In genomic region chr3:101466465-101467309, GRCh38 we compare ENCODE assay signal across 1 cellular context.
TF ChIP-seq lines count a peak whose summit lies in the region.

No MANE protein-coding gene starts in this region.

TF ChIP-seq in HepG2, 621 proteins besides CTCF, POLR2A, EP300 and RAD21 (continued from another document and continues in another):
- TF ChIP-seq SOX6 (IDR thresholded peaks at IDR 0.05) = no peak
- peak; percentile 44 for TF ChIP-seq SOX6 (CRISPR knock-in tag; IDR thresholded peaks at IDR 0.05)
- peak; percentile 35 for TF ChIP-seq ZNF18 (CRISPR knock-in tag; IDR thresholded peaks at IDR 0.05; ENCODE audit: insufficient replicate concordance)
- TF ChIP-seq ZNF792 (CRISPR knock-in tag; IDR thresholded peaks at IDR 0.05) = peak; percentile 33; the same call in 1 of the 2 replicates
- peak; percentile 86 for TF ChIP-seq SALL1 (CRISPR knock-in tag; IDR thresholded peaks at IDR 0.05)
- TF ChIP-seq TARDBP (CRISPR knock-in tag; IDR thresholded peaks at IDR 0.05) = 0 out of 2 replicates have a peak, but pooled peaks have one; percentile 31
- TF ChIP-seq ZNF510 (CRISPR knock-in tag; IDR thresholded peaks at IDR 0.05; ENCODE audit: low read depth) = 0 out of 2 replicates have a peak, but pooled peaks have one; percentile 25
- no peak for TF ChIP-seq CENPT (CRISPR knock-in tag; IDR thresholded peaks at IDR 0.05; ENCODE audit: low read depth)
- no peak for TF ChIP-seq ZBTB7B (CRISPR knock-in tag; IDR thresholded peaks at IDR 0.05)
- TF ChIP-seq FOXA3 (CRISPR knock-in tag; IDR thresholded peaks at IDR 0.05) = peak; percentile 42
- peak; percentile 18; the same call in 1 of the 2 replicates for TF ChIP-seq ZNF770 (CRISPR knock-in tag; IDR thresholded peaks at IDR 0.05)
- TF ChIP-seq KLF16 (CRISPR knock-in tag; IDR thresholded peaks at IDR 0.05) = peak; percentile 41 to 50; a peak in 1 of 4 replicates
- 0 out of 2 replicates have a peak, but pooled peaks have one; percentile 18 for TF ChIP-seq TFDP1 (CRISPR knock-in tag; IDR thresholded peaks at IDR 0.05; ENCODE audit: borderline replicate concordance)
- peak; percentile 42; the same call in 1 of the 2 replicates for TF ChIP-seq ESRRA (CRISPR knock-in tag; IDR thresholded peaks at IDR 0.05; ENCODE audit: low read depth)
- peak; percentile 41; the same call in 1 of the 2 replicates for TF ChIP-seq ZFY (CRISPR knock-in tag; IDR thresholded peaks at IDR 0.05)
- no peak for TF ChIP-seq CENPX (CRISPR knock-in tag; IDR thresholded peaks at IDR 0.05)
- TF ChIP-seq KMT2B (CRISPR knock-in tag; IDR thresholded peaks at IDR 0.05) = peak; percentile 74
- TF ChIP-seq ZNF224 (CRISPR knock-in tag; IDR thresholded peaks at IDR 0.05) = 0 out of 2 replicates have a peak, but pooled peaks have one; percentile 30
- peak; percentile 75; the same call in 1 of the 2 replicates for TF ChIP-seq ZNF556 (CRISPR knock-in tag; IDR thresholded peaks at IDR 0.05; ENCODE audit: borderline replicate concordance)
- TF ChIP-seq ZNF468 (CRISPR knock-in tag; IDR thresholded peaks at IDR 0.05) = no peak
- TF ChIP-seq DMAP1 (CRISPR knock-in tag; IDR thresholded peaks at IDR 0.05) = peak; percentile 63
- peak; percentile 80 for TF ChIP-seq ZMYM4 (CRISPR knock-in tag; IDR thresholded peaks at IDR 0.05)
- TF ChIP-seq PHF21A (CRISPR knock-in tag; IDR thresholded peaks at IDR 0.05) = peak; percentile 41; the same call in 1 of the 2 replicates
- TF ChIP-seq HDAC2 (CRISPR knock-in tag; IDR thresholded peaks at IDR 0.05) = peak; percentile 28; the same call in 1 of the 2 replicates
- TF ChIP-seq ZNF280B (CRISPR knock-in tag; IDR thresholded peaks at IDR 0.05; ENCODE audit: borderline replicate concordance) = peak; percentile 62; the same call in 1 of the 2 replicates
- 0 out of 2 replicates have a peak, but pooled peaks have one; percentile 64 for TF ChIP-seq FOXC1 (CRISPR knock-in tag; IDR thresholded peaks at IDR 0.05; ENCODE audit: borderline replicate concordance)
- TF ChIP-seq ZNF619 (CRISPR knock-in tag; IDR thresholded peaks at IDR 0.05) = peak; percentile 55; the same call in 1 of the 2 replicates
- peak; percentile 44; the same call in 1 of the 2 replicates for TF ChIP-seq YEATS2 (CRISPR knock-in tag; IDR thresholded peaks at IDR 0.05; ENCODE audit: borderline replicate concordance)
- peak; percentile 80; the same call in 1 of the 2 replicates for TF ChIP-seq MTA1 (CRISPR knock-in tag; IDR thresholded peaks at IDR 0.05; ENCODE audit: borderline replicate concordance)
- TF ChIP-seq SRSF9 (IDR thresholded peaks at IDR 0.05; ENCODE audit: borderline replicate concordance, insufficient read depth, low read depth, low read length, poor library complexity, severe bottlenecking) = no peak
- 0 out of 2 replicates have a peak, but pooled peaks have one; percentile 13 for TF ChIP-seq ZNF503 (CRISPR knock-in tag; IDR thresholded peaks at IDR 0.05)
- 0 out of 2 replicates have a peak, but pooled peaks have one; percentile 60 for TF ChIP-seq KAT8 (CRISPR knock-in tag; IDR thresholded peaks at IDR 0.05)
- TF ChIP-seq ZNF710 (CRISPR knock-in tag; IDR thresholded peaks at IDR 0.05; ENCODE audit: borderline replicate concordance) = no peak
- no peak for TF ChIP-seq ZFP41 (CRISPR knock-in tag; IDR thresholded peaks at IDR 0.05; ENCODE audit: borderline replicate concordance)
- peak; percentile 62; the same call in 1 of the 2 replicates for TF ChIP-seq PITX1 (CRISPR knock-in tag; IDR thresholded peaks at IDR 0.05)
- TF ChIP-seq ZNF281 (CRISPR knock-in tag; IDR thresholded peaks at IDR 0.05; ENCODE audit: borderline replicate concordance) = peak; percentile 93
- TF ChIP-seq SPEN (CRISPR knock-in tag; IDR thresholded peaks at IDR 0.05; ENCODE audit: low read depth) = peak; percentile 44; the same call in 1 of the 2 replicates
- TF ChIP-seq ZNF142 (CRISPR knock-in tag; IDR thresholded peaks at IDR 0.05) = no peak
- 0 out of 2 replicates have a peak, but pooled peaks have one; percentile 27 for TF ChIP-seq ZNF225 (CRISPR knock-in tag; IDR thresholded peaks at IDR 0.05)
- no peak for TF ChIP-seq DBP (CRISPR knock-in tag; IDR thresholded peaks at IDR 0.05; ENCODE audit: not compliant biosample characterization)
- no peak for TF ChIP-seq RNF2 (conservative IDR thresholded peaks at IDR 0.05; ENCODE audit: low read depth)
